17 cellular contexts compared by ENCODE assay signal in genomic region chr19:39818626-39819097, GRCh38. TPM values are rescaled to one million over a fixed set of nuclear protein-coding genes. Genes with fewer than 3 reads are reported as not detected.
DNase-seq lines count a peak whose midpoint lies in the region; ATAC-seq, FAIRE-seq and TF ChIP-seq lines count a peak whose summit lies in the region.
"Had no signal": no experiment of that assay in that cellular context is flagged by ENCODE, and none has a peak within 500 bp of the region (broad histone marks: within the 10 kb centered on the region; RNA-seq: fewer than 3 reads in every experiment).

No MANE protein-coding gene starts in this region.

- no peaks in the 10 kb centered on the region for H3K9me3 ChIP-seq in adrenal gland (replicated peaks in 1 of 3)
- H3K9me3 ChIP-seq: pancreas, SK-N-SH had no signal

- peak; percentile 93 for FAIRE-seq in GM18507 (lab: Jason Lieb, UNC)
- FAIRE-seq: pancreas had no signal

- peak overlapping the region; percentile 0 for H3K27ac Mint-ChIP-seq in memory B cell
- H3K27ac Mint-ChIP-seq: GM23338 had no signal

- peaks cover 2% of the 10 kb centered on the region in 2 donors for H3K4me1 ChIP-seq in adrenal gland (replicated peaks in 1 of 2)

- ATAC-seq in GM19452 (IDR thresholded peaks at IDR 0.05; ENCODE audit: unreplicated experiment) (peak; percentile 80), HG03135 (IDR thresholded peaks at IDR 0.05; ENCODE audit: unreplicated experiment) (peak; percentile 80), memory B cell (ENCODE audit: low read depth) (peak; percentile 88)
- ATAC-seq: GM23338, pancreas had no signal

- H3K27me3 ChIP-seq in adrenal gland = no peaks in the 10 kb centered on the region
- H3K27me3 ChIP-seq: pancreas had no signal

- peaks cover 15% of the 10 kb centered on the region for H3K4me1 Mint-ChIP-seq in memory B cell
- H3K4me1 Mint-ChIP-seq: GM23338 had no signal

- TF ChIP-seq POLR2A in adrenal gland (IDR thresholded peaks at IDR 0.05) = no peak

- no peak for TF ChIP-seq CTCF in adrenal gland (IDR thresholded peaks at IDR 0.05)

- 90 to 94% (median 93%) methylated on average over 3 to 4 of the region's 4 CpGs for WGBS in adrenal gland, 4 donors

- intact Hi-C loops in adrenal gland (cut with DNase I) = no loop called here

- H3K9me3 Mint-ChIP-seq in memory B cell = no peaks in the 10 kb centered on the region
- H3K9me3 Mint-ChIP-seq: GM23338 had no signal

- no peak overlapping the region for H3K27ac ChIP-seq in adrenal gland
- H3K27ac ChIP-seq: pancreas had no signal

- H3K36me3 Mint-ChIP-seq in memory B cell = peaks cover 14% of the 10 kb centered on the region

- DNase-seq in GM18507 (ENCODE audit: extremely low spot score, insufficient read length, low read depth) (peak; percentile 51), memory B cell (ENCODE audit: low spot score in 2 of 2) (no peak), NCI-H82 (lab: John Stamatoyannopoulos, UW) (no peak), adrenal gland (no peak), HK-2 (ENCODE audit: unreplicated experiment) (no peak), NCI-H82 treated with DMSO at 0.1 percent for 48 hours (lab: John Stamatoyannopoulos, UW; ENCODE audit: unreplicated experiment) (no peak)
- DNase-seq: central memory CD4-positive, alpha-beta T cell; erythroblast; hippocampal formation; NCI-H1105 treated with DMSO at 0.1 percent for 48 hours; pancreas; SK-N-SH; stimulated activated naive CD4-positive, alpha-beta T cell had no signal

- no peaks in the 10 kb centered on the region for H3K27me3 Mint-ChIP-seq in memory B cell

- H3K4me3 ChIP-seq in adrenal gland = no peak overlapping the region
- H3K4me3 ChIP-seq: GM23338, lung, pancreas had no signal

- no peaks in the 10 kb centered on the region for H3K36me3 ChIP-seq in adrenal gland (replicated peaks in 1 of 2)
- H3K36me3 ChIP-seq: pancreas had no signal

- H3K4me3 Mint-ChIP-seq in memory B cell = no peak overlapping the region
- H3K4me3 Mint-ChIP-seq: GM23338 had no signal

RNA-seq across cellular contexts. Expression of gene DYRK1B, which starts 15.3 kb away (rescaled TPM):
- total RNA-seq in adrenal gland = 10 to 100 TPM in 7 of 8 donors, 1 to 10 TPM in 1; 7.8 to 51.0 (median 25.5) TPM
- polyA plus RNA-seq in adrenal gland = 10 to 100 TPM; 18.7 to 66.6 (median 30.2) TPM

RNA-seq across cellular contexts. Expression of gene FBL, which starts 27.5 kb away (rescaled TPM):
- 100 to 1,000 TPM in 4 of 8 donors, 10 to 100 TPM in 4; 52.4 to 196 (median 94.3) TPM for total RNA-seq in adrenal gland
- polyA plus RNA-seq in adrenal gland = 100 to 1,000 TPM; 101 to 228 (median 214) TPM

RNA-seq across cellular contexts. Expression of gene LEUTX, which starts 40.0 kb away (rescaled TPM):
- total RNA-seq in adrenal gland = not detected
- not detected for polyA plus RNA-seq in adrenal gland
- total RNA-seq: GM23338, lung, pancreas had no signal
- polyA plus RNA-seq: GM23338, lung, pancreas, SK-N-SH had no signal
